Comparison of ENCODE assay signal across 5 cellular contexts in the genomic region with DNA sequence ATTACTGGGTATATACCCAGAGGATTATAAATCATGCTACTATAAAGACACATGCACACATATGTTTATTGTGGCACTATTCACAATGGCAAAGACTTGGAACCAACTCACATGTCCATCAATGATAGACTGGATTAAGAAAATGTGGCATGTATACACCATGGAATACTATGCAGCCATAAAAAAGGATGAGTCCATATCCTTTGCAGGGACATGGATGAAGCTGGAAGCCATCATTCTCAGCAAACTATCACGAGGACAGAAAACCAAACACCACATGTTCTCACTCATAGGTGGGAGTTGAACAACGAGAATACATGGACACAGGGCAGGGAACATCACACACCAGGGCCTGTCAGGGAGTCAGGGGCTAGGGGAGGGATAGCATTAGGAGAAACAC. TPM values are rescaled to one million over a fixed set of nuclear protein-coding genes. Genes with fewer than 3 reads are reported as not detected.
"Had no signal": no experiment of that assay in that cellular context is flagged by ENCODE, and none has a peak within 500 bp of the region (broad histone marks: within the 10 kb centered on the region; RNA-seq: fewer than 3 reads in every experiment).

No MANE protein-coding gene starts in this region.

RNA-seq across cellular contexts. Expression of a gene that starts 52.8 kb away (rescaled TPM):
- total RNA-seq: natural killer cell treated with Interleukin-12 subunit alpha and Interleukin-12 subunit beta and Interleukin-15 and Interleukin-18, amount 100 ng/mL, for 72 hours; osteocyte; progenitor cell of endocrine pancreas; pulmonary artery endothelial cell had no signal
- polyA plus RNA-seq: neural cell had no signal
